ENCODE assay signal across 22 cellular contexts in genomic region chr5:92944337-92944736, GRCh38.
DNase-seq lines count a peak whose midpoint lies in the region; ATAC-seq, FAIRE-seq and TF ChIP-seq lines count a peak whose summit lies in the region.
"Had no signal": no experiment of that assay in that cellular context is flagged by ENCODE, and none has a peak within 500 bp of the region (broad histone marks: within the 10 kb centered on the region; RNA-seq: fewer than 3 reads in every experiment).

No MANE protein-coding gene starts in this region.

- ATAC-seq in HG03097 (IDR thresholded peaks at IDR 0.05; ENCODE audit: low FRiP score, unreplicated experiment) = no peak
- ATAC-seq: GM23338 had no signal

- no peak for TF ChIP-seq CTCF in 22Rv1 (IDR thresholded peaks at IDR 0.05)
- TF ChIP-seq CTCF in D721Med (IDR thresholded peaks at IDR 0.05; ENCODE audit: insufficient read depth, missing control alignments) = no peak
- TF ChIP-seq CTCF in VCaP (conservative IDR thresholded peaks at IDR 0.05) = no peak

- peak overlapping the region; percentile 93 for H3K27ac ChIP-seq in 22Rv1
- peak overlapping the region; percentile 92 for H3K27ac ChIP-seq in VCaP

- DNase-seq in D721Med (ENCODE audit: insufficient read length, low spot score) (peak; percentile 5), NCI-H524 (lab: John Stamatoyannopoulos, UW) (peak; percentile 58 to 87), SKM-1 treated with dmso at 0.1 percent for 144 hours (lab: John Stamatoyannopoulos, UW; ENCODE audit: unreplicated experiment) (no peak), NCI-H2196 treated with DMSO at 0.1 percent for 48 hours (lab: John Stamatoyannopoulos, UW; ENCODE audit: unreplicated experiment) (no peak), dedifferentiated amniotic fluid mesenchymal stem cell (ENCODE audit: extremely low spot score) (no peak)
- DNase-seq: DMS 273 treated with DMSO at 0.1 percent for 48 hours, DMS79 treated with DMSO at 0.1 percent for 48 hours, Karpas-422, MV-4-11, NCI-H1105 treated with DMSO at 0.1 percent for 48 hours, NCI-H1694, NCI-H2081, NCI-H2171 treated with DMSO at 0.1 percent for 48 hours, NCI-H774, OCI-M1, RPMI8226, SHP77, SW 1271 had no signal

- peak; percentile 87 for FAIRE-seq in D721Med (lab: Jason Lieb, UNC)

Comparison
In these comparisons a context has a peak if more than half of its experiments do, and no peak if none do; other contexts are left out.
1. DNase-seq: peak in D721Med (single experiment) and NCI-H524 (2 of 2); none in SKM-1 treated with dmso at 0.1 percent for 144 hours (single experiment), NCI-H2196 treated with DMSO at 0.1 percent for 48 hours (single experiment) and dedifferentiated amniotic fluid mesenchymal stem cell (single experiment).